In genomic region chr20:52847739-52848359, GRCh38 we compare ENCODE assay signal across 13 cellular contexts.
"Had no signal": no experiment of that assay in that cellular context is flagged by ENCODE, and none has a peak within 500 bp of the region (broad histone marks: within the 10 kb centered on the region; RNA-seq: fewer than 3 reads in every experiment).

No MANE protein-coding gene starts in this region.

- ATAC-seq: effector memory CD8-positive, alpha-beta T cell; left lobe of liver; stimulated activated memory B cell treated with anti-CD40 and anti-IgM and Interleukin-4, amounts not matched to agents 10 μg/mL and 1 μg/mL and 100 μg/mL, for 72 hours had no signal

- H3K9me3 ChIP-seq: tibial nerve, vagina had no signal

- H3K4me1 ChIP-seq: parathyroid adenoma, tibial nerve, vagina had no signal

- H3K36me3 ChIP-seq: tibial nerve, vagina had no signal

- H3K4me3 ChIP-seq: hepatocyte, tibial nerve, vagina had no signal

- H2AFZ ChIP-seq: hepatocyte, parathyroid adenoma had no signal

- H3K4me2 ChIP-seq: hepatocyte had no signal

- H3K27ac ChIP-seq: hepatocyte, parathyroid adenoma, tibial nerve, vagina had no signal

- H3K27me3 ChIP-seq: hepatocyte, tibial nerve, vagina had no signal

- H3K79me2 ChIP-seq: hepatocyte, parathyroid adenoma had no signal

- DNase-seq: activated CD4-positive, alpha-beta T cell treated with anti-CD3 and anti-CD28 coated beads, Interleukin-2, amount 10 ng/mL, durations not matched to agents 7 days and 5 days; activated CD8-positive, alpha-beta memory T cell treated with anti-CD3 and anti-CD28 coated beads, Interleukin-2, amount 50 U/mL, for 48 hours; activated naive CD8-positive, alpha-beta T cell treated with anti-CD3 and anti-CD28 coated beads for 36 hours; amygdala; dermis blood vessel endothelial cell; effector memory CD8-positive, alpha-beta T cell; islet precursor cell had no signal
